ENCODE assay signal across 8 cellular contexts in genomic region chr5:14663734-14664269, GRCh38. TPM values are rescaled to one million over a fixed set of nuclear protein-coding genes. Genes with fewer than 3 reads are reported as not detected.
DNase-seq lines count a peak whose midpoint lies in the region; ATAC-seq, FAIRE-seq and TF ChIP-seq lines count a peak whose summit lies in the region.

No MANE protein-coding gene starts in this region.

- H3K4me1 ChIP-seq in liver (ENCODE audit: control insufficient read depth in 4 of 4, insufficient read depth in 4 of 4, low read length in 3 of 4) (peaks cover 13 to 56% (median 28%) of the 10 kb centered on the region in 4 donors), thyroid gland (peaks cover 18 to 22% of the 10 kb centered on the region in 2 donors)

- ATAC-seq in HG02870 (IDR thresholded peaks at IDR 0.05; ENCODE audit: unreplicated experiment) (peak; percentile 22), GM21367 (IDR thresholded peaks at IDR 0.05; ENCODE audit: unreplicated experiment) (no peak)

- H3K4me3 ChIP-seq in bronchial epithelial cell (ENCODE audit: low read depth, low read length): peak overlapping the region; percentile 66
- peak overlapping the region; percentile 74 to 97 (median 89) for H3K4me3 ChIP-seq in liver (ENCODE audit: low read depth in 1 of 3, low read length in 3 of 3)
- H3K4me3 ChIP-seq in thyroid gland (replicated peaks in 1 of 3): peak overlapping the region; percentile 41 to 47 (median 44)

- TF ChIP-seq POLR2A in thyroid gland (IDR thresholded peaks at IDR 0.05): no peak

- TF ChIP-seq CTCF in bronchial epithelial cell (IDR thresholded peaks at IDR 0.05; ENCODE audit: insufficient read depth, low read length, severe bottlenecking) (no peak), liver (IDR thresholded peaks at IDR 0.05; ENCODE audit: low read depth, low read length, missing input control) (no peak), thyroid gland (IDR thresholded peaks at IDR 0.05) (no peak)

- peak overlapping the region; percentile 96 for H3K4me3 Mint-ChIP-seq in activated naive CD4-positive, alpha-beta T cell treated with anti-CD3 and anti-CD28 coated beads for 36 hours

- H3K27ac Mint-ChIP-seq in activated naive CD4-positive, alpha-beta T cell treated with anti-CD3 and anti-CD28 coated beads for 36 hours: peak overlapping the region; percentile 97

- H3K9me3 ChIP-seq in liver (ENCODE audit: control insufficient read depth in 4 of 4, low read length in 3 of 4): no peaks in the 10 kb centered on the region
- no peaks in the 10 kb centered on the region for H3K9me3 ChIP-seq in thyroid gland

- H3K27ac ChIP-seq in liver (ENCODE audit: low read depth in 1 of 2, low read length in 2 of 2) (peak overlapping the region; percentile 95 to 97), thyroid gland (peak overlapping the region; percentile 75 to 84 (median 84))

- peaks cover 70% of the 10 kb centered on the region for H3K4me1 Mint-ChIP-seq in activated naive CD4-positive, alpha-beta T cell treated with anti-CD3 and anti-CD28 coated beads for 36 hours (ENCODE audit: low read depth)

- H3K27me3 ChIP-seq in bronchial epithelial cell (ENCODE audit: control insufficient read depth, insufficient read depth, low read length): no peaks in the 10 kb centered on the region
- no peaks in the 10 kb centered on the region for H3K27me3 ChIP-seq in liver (ENCODE audit: control insufficient read depth in 4 of 4, insufficient read depth in 4 of 4, low read length in 3 of 4)
- H3K27me3 ChIP-seq in thyroid gland: no peaks in the 10 kb centered on the region

- peaks cover 46% of the 10 kb centered on the region for H3K36me3 Mint-ChIP-seq in activated naive CD4-positive, alpha-beta T cell treated with anti-CD3 and anti-CD28 coated beads for 36 hours (ENCODE audit: low read depth)

- no peaks in the 10 kb centered on the region for H3K27me3 Mint-ChIP-seq in activated naive CD4-positive, alpha-beta T cell treated with anti-CD3 and anti-CD28 coated beads for 36 hours (ENCODE audit: low read depth)

- H3K9me3 Mint-ChIP-seq in activated naive CD4-positive, alpha-beta T cell treated with anti-CD3 and anti-CD28 coated beads for 36 hours: peaks cover 1% of the 10 kb centered on the region

- H3K36me3 ChIP-seq in bronchial epithelial cell (ENCODE audit: control insufficient read depth, insufficient read depth, low read length) (no peaks in the 10 kb centered on the region), liver (ENCODE audit: control insufficient read depth in 4 of 4, insufficient read depth in 3 of 4, low read depth in 1 of 4, low read length in 3 of 4) (no peaks in the 10 kb centered on the region), thyroid gland (no peaks in the 10 kb centered on the region)

- CTCF ChIA-PET in activated naive CD4-positive, alpha-beta T cell treated with anti-CD3 and anti-CD28 coated beads for 36 hours (lab: Charles Lee): interaction anchor here (0.9 kb wide), 1 partner anchor 15 kb away, joined by 3 read pairs; no protein-coding TSS in a partner anchor

- peak; percentile 28 for DNase-seq in activated naive CD4-positive, alpha-beta T cell treated with anti-CD3 and anti-CD28 coated beads for 36 hours
- DNase-seq in activated naive CD4-positive, alpha-beta T cell (lab: John Stamatoyannopoulos, UW): no peak
- DNase-seq in NCI-H774 (lab: John Stamatoyannopoulos, UW): peak; percentile 64
- no peak for DNase-seq in bronchial epithelial cell (ENCODE audit: low read depth)
- peak; percentile 22 to 25 for DNase-seq in thyroid gland

- intact Hi-C loops in activated naive CD4-positive, alpha-beta T cell treated with anti-CD3 and anti-CD28 coated beads for 36 hours (cut with micrococcal nuclease): loop anchor here (1.0 to 10.0 kb wide), 10 partner anchors 7 to 1961 kb away; partner anchors contain the start of genes ANKH, OTULINL and TRIO
- intact Hi-C loops in thyroid gland (cut with DNase I): no loop called here

- no peak for TF ChIP-seq RAD21 in liver (IDR thresholded peaks at IDR 0.05)

- FAIRE-seq in bronchial epithelial cell (lab: Jason Lieb, UNC): no peak

- H3K9ac ChIP-seq in liver (ENCODE audit: low read depth in 1 of 2, low read length in 2 of 2): peak overlapping the region; percentile 90 to 92

- 2% methylated on average over 24 of the region's 24 CpGs for WGBS in liver
- WGBS in thyroid gland, 2 donors: 3% methylated on average over 24 of the region's 24 CpGs

TF ChIP-seq in liver, 16 proteins besides CTCF, POLR2A, EP300 and RAD21:
- TF ChIP-seq NR2F2 (IDR thresholded peaks at IDR 0.05): no peak
- TF ChIP-seq RXRA (IDR thresholded peaks at IDR 0.05): no peak
- TF ChIP-seq YY1 (IDR thresholded peaks at IDR 0.05): peak; percentile 35

RNA-seq across cellular contexts. Expression of gene OTULIN, which starts 0.7 kb away (rescaled TPM):
- total RNA-seq in activated naive CD4-positive, alpha-beta T cell treated with anti-CD3 and anti-CD28 coated beads for 36 hours: 10 to 100 TPM; 46.4 to 48.0 TPM
- total RNA-seq in bronchial epithelial cell (19.6 and 36.6 TPM in 2 replicates), liver (10 to 100 TPM; 12.7 to 44.4 TPM), thyroid gland (10 to 100 TPM; 18.0 to 42.7 (median 30.7) TPM)
- 10 to 100 TPM in 1 of 2 donors, 1 to 10 TPM in 1; 8.6 to 11.6 TPM for polyA plus RNA-seq in liver

Comparison
In these comparisons a context has a peak if more than half of its experiments do, and no peak if none do; other contexts are left out.
1. DNase-seq: peak in activated naive CD4-positive, alpha-beta T cell treated with anti-CD3 and anti-CD28 coated beads for 36 hours (single experiment), NCI-H774 (single experiment) and thyroid gland (2 of 2); none in activated naive CD4-positive, alpha-beta T cell (0 of 4) and bronchial epithelial cell (single experiment).
2. Peak in every context shown above with its lines, with median percentiles within 50 percentile points of each other: H3K4me3 ChIP-seq.